ENCODE assay signal across 10 cellular contexts in genomic region chr1:89910780-89911179, GRCh38.
DNase-seq lines count a peak whose midpoint lies in the region; ATAC-seq, FAIRE-seq and TF ChIP-seq lines count a peak whose summit lies in the region.
"Had no signal": no experiment of that assay in that cellular context is flagged by ENCODE, and none has a peak within 500 bp of the region (broad histone marks: within the 10 kb centered on the region; RNA-seq: fewer than 3 reads in every experiment).

No MANE protein-coding gene starts in this region.

- POLR2A ChIA-PET in H1 (lab: Charles Lee; ENCODE audit: partially characterized antibody), result interaction anchor here (0.7 to 1.7 kb wide), 9 partner anchors 8 to 68 kb away, joined by 3 to 7 read pairs (median 3); no protein-coding TSS in a partner anchor

- H3K4me3 ChIP-seq in H1 (ENCODE audit: extremely low read depth in 1 of 4, insufficient read depth in 2 of 4, low read depth in 3 of 4, low read length in 4 of 4), result peak overlapping the region in 1 of 4 experiments; percentile 36; a peak in 1 of 8 replicates
- H3K4me3 ChIP-seq in neuronal stem cell (ENCODE audit: low read length in 2 of 2), result no peak overlapping the region
- H3K4me3 ChIP-seq in left lung, result no peak overlapping the region
- H3K4me3 ChIP-seq: spleen had no signal

- H3K9ac ChIP-seq in H1 (replicated peaks in 1 of 4; ENCODE audit: extremely low read depth in 1 of 4, low read depth in 3 of 4, low read length in 3 of 4) (peak overlapping the region in 2 of 4 experiments; percentile 2 to 45; a peak in 1 of 7 replicates), neuronal stem cell (ENCODE audit: low read depth, low read length, poor library complexity) (no peak overlapping the region)

- CTCF ChIA-PET in H1 (lab: Charles Lee; ENCODE audit: partially characterized antibody), result interaction anchor here (1.4 to 1.6 kb wide), 3 partner anchors 21 to 107 kb away, joined by 3 to 7 read pairs (median 5); no protein-coding TSS in a partner anchor

- H3K14ac ChIP-seq in H1 (ENCODE audit: insufficient read length) (no peak overlapping the region), neuronal stem cell (ENCODE audit: low read length) (no peak overlapping the region)

- H2BK120ac ChIP-seq in H1 (replicated peaks; ENCODE audit: low read depth, low read length) (peak overlapping the region; percentile 16), neuronal stem cell (ENCODE audit: low read depth, low read length) (no peak overlapping the region)

- peak overlapping the region; percentile 55 for H4K5ac ChIP-seq in H1 (ENCODE audit: insufficient read length, low read depth, low read length)

- H3K79me1 ChIP-seq in H1 (ENCODE audit: low read depth, low read length) (peaks cover 2% of the 10 kb centered on the region; the same call in 1 of the 2 replicates), neuronal stem cell (ENCODE audit: low read depth, low read length) (no peaks in the 10 kb centered on the region)

- TF ChIP-seq RAD21 in H1 (IDR thresholded peaks at IDR 0.05 in 1 of 2, conservative IDR thresholded peaks at IDR 0.05 in 1 of 2; ENCODE audit: low read depth in 2 of 2, low read length in 2 of 2), result no peak

- H2AFZ ChIP-seq in H1 (ENCODE audit: low read length) (no peak overlapping the region), neuronal stem cell (ENCODE audit: low read length) (no peak overlapping the region)

- H3K36me3 ChIP-seq in H1 (ENCODE audit: control insufficient read depth in 2 of 4, insufficient read depth in 4 of 4, low read length in 3 of 4) (no peaks in the 10 kb centered on the region), neuronal stem cell (replicated peaks in 1 of 2; ENCODE audit: control insufficient read depth in 2 of 2, insufficient read depth in 2 of 2, low read length in 2 of 2) (peaks cover 0 to 22% of the 10 kb centered on the region in 2 donors), left lung (no peaks in the 10 kb centered on the region)

- H2BK15ac ChIP-seq in H1 (ENCODE audit: low read length), result no peak overlapping the region
- H2BK15ac ChIP-seq in neuronal stem cell (ENCODE audit: low read length), result no peak overlapping the region

- H2BK12ac ChIP-seq in H1 (ENCODE audit: low read depth, low read length), result no peak overlapping the region
- no peak overlapping the region for H2BK12ac ChIP-seq in neuronal stem cell (ENCODE audit: low read length)

- H4K20me1 ChIP-seq in H1 (replicated peaks in 1 of 2; ENCODE audit: control insufficient read depth in 1 of 2, insufficient read depth in 2 of 2, low read length in 2 of 2), result no peaks in the 10 kb centered on the region

- H3K18ac ChIP-seq in H1 (ENCODE audit: extremely low read depth, low read length) (peak overlapping the region; percentile 52; the same call in 1 of the 2 replicates), neuronal stem cell (ENCODE audit: low read length) (no peak overlapping the region)

- H3K27ac ChIP-seq in H1 (ENCODE audit: low read depth, low read length) (peak overlapping the region; percentile 70; the same call in 1 of the 2 replicates), neuronal stem cell (replicated peaks; ENCODE audit: low read length) (no peak overlapping the region), left lung (no peak overlapping the region)

- WGBS in H1 (ENCODE audit: extremely low coverage in 1 of 2, insufficient coverage in 1 of 2, insufficient read length in 1 of 2, insufficient replicate concordance in 2 of 2, low coverage in 1 of 2, low lambda C conversion rate in 2 of 2, missing lambda C conversion rate in 1 of 2), 2 experiments, result 0% methylated on average over 2 of the region's 2 CpGs; no CpG with 5 or more reads in 1 of the 2 experiments
- no CpG with 5 or more reads among the region's 2 CpGs for WGBS in neuronal stem cell (ENCODE audit: extremely low coverage in 2 of 2, insufficient read length in 2 of 2, insufficient replicate concordance in 1 of 2), 2 donors

- no peaks in the 10 kb centered on the region for H3K9me3 ChIP-seq in H1 (ENCODE audit: insufficient read depth in 2 of 2, low read depth in 1 of 2, low read length in 1 of 2)
- no peaks in the 10 kb centered on the region for H3K9me3 ChIP-seq in neuronal stem cell (replicated peaks in 1 of 2; ENCODE audit: control insufficient read depth in 2 of 2, insufficient read depth in 1 of 2, low read depth in 1 of 2, low read length in 2 of 2)
- no peaks in the 10 kb centered on the region for H3K9me3 ChIP-seq in left lung
- H3K9me3 ChIP-seq: spleen had no signal

- no peak overlapping the region for H3K56ac ChIP-seq in H1 (replicated peaks; ENCODE audit: insufficient read length, low read depth, low read length)

- H3K4ac ChIP-seq in H1 (replicated peaks; ENCODE audit: insufficient read length, low read depth, low read length) (no peak overlapping the region), neuronal stem cell (ENCODE audit: low read length) (no peak overlapping the region)

- FAIRE-seq in H1 (lab: Jason Lieb, UNC), result peak; percentile 83
- FAIRE-seq: colon had no signal

- ATAC-seq in GM19351 (IDR thresholded peaks at IDR 0.05; ENCODE audit: unreplicated experiment) (no peak), left lung (no peak), GM18502 (IDR thresholded peaks at IDR 0.05; ENCODE audit: poor library complexity, unreplicated experiment) (no peak)

- H3K79me2 ChIP-seq in H1 (ENCODE audit: control insufficient read depth in 1 of 2, insufficient read depth in 2 of 2, low read length in 2 of 2), result peaks cover 0 to 62% of the 10 kb centered on the region in 2 experiments; a peak in 3 of 4 replicates

- H4K91ac ChIP-seq in H1 (replicated peaks; ENCODE audit: insufficient read length, low read length) (no peak overlapping the region), neuronal stem cell (ENCODE audit: low read depth, low read length, poor library complexity) (no peak overlapping the region)

- TF ChIP-seq CTCF in H1 (IDR thresholded peaks at IDR 0.05; ENCODE audit: control extremely low read depth in 1 of 3, insufficient read depth in 1 of 3, low read depth in 1 of 3, low read length in 3 of 3) (no peak), left lung (IDR thresholded peaks at IDR 0.05) (no peak)

- no peak overlapping the region for H4K8ac ChIP-seq in H1 (ENCODE audit: extremely low read depth, insufficient read depth, low read length)
- no peak overlapping the region for H4K8ac ChIP-seq in neuronal stem cell (ENCODE audit: low read depth, low read length)

- H3K4me1 ChIP-seq in H1 (replicated peaks in 1 of 4; ENCODE audit: control insufficient read depth in 3 of 4, insufficient read depth in 4 of 4, low read length in 3 of 4) (peaks cover 12 to 31% (median 29%) of the 10 kb centered on the region in 4 experiments; a peak in 6 of 7 replicates), neuronal stem cell (ENCODE audit: control insufficient read depth in 2 of 2, insufficient read depth in 1 of 2, low read depth in 1 of 2, low read length in 2 of 2) (peaks cover 20 to 36% of the 10 kb centered on the region in 2 donors), left lung (peaks cover 6 to 25% of the 10 kb centered on the region in 2 donors)

- H3K27me3 ChIP-seq in H1 (replicated peaks in 1 of 4; ENCODE audit: control insufficient read depth in 3 of 4, extremely low read depth in 1 of 4, insufficient read depth in 3 of 4, low read length in 3 of 4), result no peaks in the 10 kb centered on the region
- no peaks in the 10 kb centered on the region for H3K27me3 ChIP-seq in neuronal stem cell (ENCODE audit: control insufficient read depth in 3 of 3, insufficient read depth in 3 of 3, low read depth in 1 of 3, low read length in 3 of 3)
- H3K27me3 ChIP-seq in left lung, result no peaks in the 10 kb centered on the region
- H3K27me3 ChIP-seq: spleen had no signal

- no peak overlapping the region for H2BK20ac ChIP-seq in H1 (ENCODE audit: low read length)

- H3K23me2 ChIP-seq in H1 (ENCODE audit: low read depth, low read length), result no peaks in the 10 kb centered on the region

- peak in 1 of 2 experiments; percentile 23; a peak in 1 of 3 replicates for TF ChIP-seq EP300 in H1 (IDR thresholded peaks at IDR 0.05; ENCODE audit: borderline replicate concordance in 1 of 2, low read depth in 2 of 2, low read length in 2 of 2)

- intact Hi-C loops in left lung (cut with DNase I), result no loop called here

- H2AK5ac ChIP-seq in H1 (ENCODE audit: low read depth, low read length) (no peak overlapping the region), neuronal stem cell (ENCODE audit: low read depth, low read length) (no peak overlapping the region)

- peak overlapping the region; percentile 33 to 61 for H3K4me2 ChIP-seq in H1 (ENCODE audit: insufficient read depth in 1 of 2, low read depth in 2 of 2, low read length in 2 of 2)
- H3K4me2 ChIP-seq in neuronal stem cell (ENCODE audit: insufficient read depth, low read length, poor library complexity, severe bottlenecking), result peak overlapping the region; percentile 21

- DNase-seq in EL, result peak; percentile 96
- DNase-seq in LoVo (ENCODE audit: low spot score), result peak; percentile 8
- no peak for DNase-seq in H1 (ENCODE audit: low read depth in 1 of 2, low spot score in 2 of 2)
- no peak for DNase-seq in neuronal stem cell (ENCODE audit: low spot score)
- no peak for DNase-seq in SK-N-DZ (ENCODE audit: low spot score)
- no peak for DNase-seq in left lung
- DNase-seq: spleen had no signal

- H2BK5ac ChIP-seq in H1 (ENCODE audit: low read depth, low read length), result peak overlapping the region; percentile 64; the same call in 1 of the 2 replicates
- H2BK5ac ChIP-seq in neuronal stem cell (ENCODE audit: low read length), result no peak overlapping the region

- no peak overlapping the region for H3K23ac ChIP-seq in H1 (ENCODE audit: insufficient read length)
- no peak overlapping the region for H3K23ac ChIP-seq in neuronal stem cell (ENCODE audit: low read depth, low read length, poor library complexity)

- peak; percentile 32 to 64; a peak in 2 of 3 replicates for TF ChIP-seq POLR2A in H1 (IDR thresholded peaks at IDR 0.05; ENCODE audit: control extremely low read depth in 1 of 2, low read depth in 2 of 2, low read length in 2 of 2)

TF ChIP-seq in H1, 55 proteins besides CTCF, POLR2A, EP300 and RAD21 (continues in another document):
- TF ChIP-seq, protein P1, sequence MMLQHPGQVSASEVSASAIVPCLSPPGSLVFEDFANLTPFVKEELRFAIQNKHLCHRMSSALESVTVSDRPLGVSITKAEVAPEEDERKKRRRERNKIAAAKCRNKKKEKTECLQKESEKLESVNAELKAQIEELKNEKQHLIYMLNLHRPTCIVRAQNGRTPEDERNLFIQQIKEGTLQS (IDR thresholded peaks at IDR 0.05; ENCODE audit: insufficient read depth, low read depth, low read length), result no peak
- TF ChIP-seq HDAC2 (IDR thresholded peaks at IDR 0.05; ENCODE audit: borderline replicate concordance in 1 of 2, low read depth in 2 of 2, low read length in 2 of 2), result no peak
- no peak for TF ChIP-seq SAP30 (IDR thresholded peaks at IDR 0.05; ENCODE audit: insufficient read depth, insufficient replicate concordance, low read length)
- TF ChIP-seq SP4 (IDR thresholded peaks at IDR 0.05; ENCODE audit: low read length), result no peak
- TF ChIP-seq SIN3A (conservative IDR thresholded peaks at IDR 0.05 in 1 of 2, IDR thresholded peaks at IDR 0.05 in 1 of 2; ENCODE audit: low read depth in 1 of 2, low read length in 2 of 2), result no peak
- TF ChIP-seq SP1 (IDR thresholded peaks at IDR 0.05; ENCODE audit: low read depth, low read length), result no peak; the same call in 1 of the 2 replicates
- peak; percentile 36; the same call in 1 of the 2 replicates for TF ChIP-seq RBBP5 (IDR thresholded peaks at IDR 0.05; ENCODE audit: borderline replicate concordance, low read depth, low read length)

Comparison
In these comparisons a context has a peak if more than half of its experiments do, and no peak if none do; other contexts are left out.
1. DNase-seq: peak in EL (single experiment) and LoVo (single experiment); none in H1 (0 of 2), neuronal stem cell (single experiment), SK-N-DZ (single experiment) and left lung (0 of 2).